Comparison of ENCODE assay signal across 22 cellular contexts in the genomic region with DNA sequence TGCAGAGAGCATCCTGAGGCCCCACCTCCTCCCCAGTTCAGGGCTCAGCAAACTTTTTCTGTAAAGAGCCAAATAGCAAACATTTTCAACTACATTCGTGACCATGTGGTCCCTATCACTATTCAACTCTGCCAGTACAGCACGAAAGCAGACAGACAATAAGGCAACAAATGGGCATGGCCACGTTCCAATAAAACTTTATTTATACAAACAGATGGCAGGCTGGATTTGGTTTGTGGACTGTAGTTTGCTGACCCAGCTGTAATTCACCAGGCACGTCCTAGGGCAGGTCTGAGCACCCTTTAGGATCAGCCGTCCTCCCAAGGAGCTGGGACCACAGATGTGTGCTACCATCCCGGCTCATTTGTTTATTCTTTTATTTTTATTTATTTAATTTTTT. TPM values are rescaled to one million over a fixed set of nuclear protein-coding genes. Genes with fewer than 3 reads are reported as not detected.
DNase-seq lines count a peak whose midpoint lies in the region; ATAC-seq, FAIRE-seq and TF ChIP-seq lines count a peak whose summit lies in the region.
"Had no signal": no experiment of that assay in that cellular context is flagged by ENCODE, and none has a peak within 500 bp of the region (broad histone marks: within the 10 kb centered on the region; RNA-seq: fewer than 3 reads in every experiment).

No MANE protein-coding gene starts in this region.

- POLR2A ChIA-PET in GM12878 (lab: Charles Lee), result no interaction called here
- POLR2A ChIA-PET in activated CD8-positive, alpha-beta T cell treated with anti-CD3 and anti-CD28 coated beads, Interleukin-2, amount 10 ng/mL, durations not matched to agents 7 days and 5 days (lab: Charles Lee), result no interaction called here

- DNase-seq in DMS 273 (lab: John Stamatoyannopoulos, UW; ENCODE audit: unreplicated experiment), result peak; percentile 47
- no peak for DNase-seq in GM12878 (ENCODE audit: low read depth, low spot score)
- no peak for DNase-seq in mucosa of descending colon
- DNase-seq in SIG-M5 treated with dmso at 0.1 percent for 504 hours (lab: John Stamatoyannopoulos, UW; ENCODE audit: unreplicated experiment), result no peak
- DNase-seq in SKM-1 treated with dmso at 0.1 percent for 144 hours (lab: John Stamatoyannopoulos, UW; ENCODE audit: unreplicated experiment), result no peak
- no peak for DNase-seq in activated CD8-positive, alpha-beta T cell treated with anti-CD3 and anti-CD28 coated beads, Interleukin-2, amount 10 ng/mL, durations not matched to agents 7 days and 5 days
- DNase-seq in NCI-H510A treated with DMSO at 0.1 percent for 48 hours (lab: John Stamatoyannopoulos, UW), result no peak
- DNase-seq: CD4-positive, alpha-beta T cell; DMS53; EL; NCI-H1436; NCI-H2029; NCI-H748 treated with DMSO at 0.1 percent for 48 hours; SIG-M5 had no signal

- TF ChIP-seq RAD21 in GM12878 (IDR thresholded peaks at IDR 0.05; ENCODE audit: insufficient read depth, low read depth, low read length), result no peak

- TF ChIP-seq EP300 in GM12878 (IDR thresholded peaks at IDR 0.05; ENCODE audit: borderline replicate concordance in 1 of 2, control insufficient read depth in 1 of 2, low read depth in 2 of 2, low read length in 2 of 2), result no peak

- H3K4me3 ChIP-seq in HUES64 (ENCODE audit: low read length) (peak overlapping the region; percentile 23), GM12878 (no peak overlapping the region), mucosa of descending colon (no peak overlapping the region)

- no peaks in the 10 kb centered on the region for H3K27me3 ChIP-seq in HUES64 (ENCODE audit: insufficient read depth, low read length)
- no peaks in the 10 kb centered on the region; a peak in 1 of 4 replicates for H3K27me3 ChIP-seq in GM12878 (replicated peaks in 1 of 2; ENCODE audit: control insufficient read depth in 2 of 2, insufficient read depth in 2 of 2, low read length in 1 of 2)

- H3K27ac ChIP-seq in HUES64 (ENCODE audit: low read depth, low read length) (no peak overlapping the region), GM12878 (ENCODE audit: control insufficient read depth, insufficient read depth) (no peak overlapping the region)
- H3K27ac ChIP-seq: KMS-11, RWPE1 had no signal

- peaks cover 8% of the 10 kb centered on the region for H3K27me3 Mint-ChIP-seq in activated CD8-positive, alpha-beta T cell treated with anti-CD3 and anti-CD28 coated beads, Interleukin-2, amount 10 ng/mL, durations not matched to agents 7 days and 5 days (ENCODE audit: low read depth)

- H3K9me3 ChIP-seq in HUES64 (ENCODE audit: insufficient read depth, low read depth, low read length) (no peaks in the 10 kb centered on the region), GM12878 (replicated peaks; ENCODE audit: control insufficient read depth, insufficient read depth, low read length) (no peaks in the 10 kb centered on the region), mucosa of descending colon (no peaks in the 10 kb centered on the region)

- SMC1A ChIA-PET in GM12878 (lab: Charles Lee; ENCODE audit: uncharacterized antibody, unreplicated experiment), result interaction anchor here (1.4 kb wide), 1 partner anchor 12 kb away, joined by 3 read pairs; no protein-coding TSS in a partner anchor

- intact Hi-C loops in GM12878 (cut with micrococcal nuclease; ENCODE audit: unreplicated experiment), result no loop called here
- intact Hi-C loops in mucosa of descending colon (cut with DNase I, micrococcal nuclease), result no loop called here

- peaks cover under 1% of the 10 kb centered on the region for H3K4me1 Mint-ChIP-seq in activated CD8-positive, alpha-beta T cell treated with anti-CD3 and anti-CD28 coated beads, Interleukin-2, amount 10 ng/mL, durations not matched to agents 7 days and 5 days (ENCODE audit: low read depth)

- H3K4me1 ChIP-seq in HUES64 (ENCODE audit: insufficient read depth, low read length) (peaks cover 17% of the 10 kb centered on the region), GM12878 (ENCODE audit: control insufficient read depth, insufficient read depth, low read length) (no peaks in the 10 kb centered on the region), mucosa of descending colon (ENCODE audit: low read depth) (peaks cover 5% of the 10 kb centered on the region)

- no TSS peak for BruUV-seq in GM12878 (replicated peaks; lab: Mats Ljungman, UMichigan)

- no peaks in the 10 kb centered on the region for H3K36me3 ChIP-seq in HUES64 (ENCODE audit: insufficient read depth, low read length)
- no peaks in the 10 kb centered on the region for H3K36me3 ChIP-seq in GM12878 (ENCODE audit: control insufficient read depth in 2 of 2, insufficient read depth in 2 of 2, low read length in 1 of 2)
- no peaks in the 10 kb centered on the region for H3K36me3 ChIP-seq in mucosa of descending colon (ENCODE audit: low read depth)

- RAD21 ChIA-PET in GM12878 (lab: Charles Lee; ENCODE audit: unreplicated experiment), result no interaction called here

- TF ChIP-seq POLR2A in GM12878 (IDR thresholded peaks at IDR 0.05; ENCODE audit: low read depth, low read length), result no peak

- FAIRE-seq in GM12878 (lab: Jason Lieb, UNC), result no peak
- FAIRE-seq: H54 had no signal

- H4K20me1 ChIP-seq in GM12878 (ENCODE audit: control insufficient read depth, insufficient read depth), result no peaks in the 10 kb centered on the region

- H3K36me3 Mint-ChIP-seq in activated CD8-positive, alpha-beta T cell treated with anti-CD3 and anti-CD28 coated beads, Interleukin-2, amount 10 ng/mL, durations not matched to agents 7 days and 5 days (ENCODE audit: low read depth), result no peaks in the 10 kb centered on the region

- no peak overlapping the region for H3K4me2 ChIP-seq in GM12878 (ENCODE audit: control insufficient read depth, insufficient read depth)
- H3K4me2 ChIP-seq: KMS-11 had no signal

- no peak overlapping the region for H3K27ac Mint-ChIP-seq in activated CD8-positive, alpha-beta T cell treated with anti-CD3 and anti-CD28 coated beads, Interleukin-2, amount 10 ng/mL, durations not matched to agents 7 days and 5 days
- H3K27ac Mint-ChIP-seq: CD4-positive, alpha-beta T cell had no signal

- H3K9ac ChIP-seq in HUES64 (ENCODE audit: low read depth, low read length), result no peak overlapping the region
- no peak overlapping the region for H3K9ac ChIP-seq in GM12878 (ENCODE audit: control insufficient read depth, insufficient read depth, low read length)
- H3K9ac ChIP-seq: KMS-11 had no signal

- WGBS in HUES64, result 71% methylated on average over 5 of the region's 6 CpGs
- WGBS in GM12878 (ENCODE audit: insufficient coverage, insufficient replicate concordance, low lambda C conversion rate, missing lambda C conversion rate), result 4% methylated on average over 6 of the region's 6 CpGs

- no peak for TF ChIP-seq CTCF in GM12878 (IDR thresholded peaks at IDR 0.05 in 2 of 3, conservative IDR thresholded peaks at IDR 0.05 in 1 of 3; ENCODE audit: control insufficient read depth in 2 of 3, extremely low read depth in 1 of 3, insufficient read depth in 1 of 3, low read depth in 3 of 3, low read length in 3 of 3)
- TF ChIP-seq CTCF in mucosa of descending colon (IDR thresholded peaks at IDR 0.05), result no peak

- no peaks in the 10 kb centered on the region for H3K9me3 Mint-ChIP-seq in activated CD8-positive, alpha-beta T cell treated with anti-CD3 and anti-CD28 coated beads, Interleukin-2, amount 10 ng/mL, durations not matched to agents 7 days and 5 days (ENCODE audit: insufficient read depth)
- H3K9me3 Mint-ChIP-seq: CD4-positive, alpha-beta T cell had no signal

- no peaks in the 10 kb centered on the region for H3K79me2 ChIP-seq in GM12878 (ENCODE audit: control insufficient read depth, insufficient read depth, low read length)

- no peak overlapping the region for H2AFZ ChIP-seq in GM12878 (ENCODE audit: control insufficient read depth, low read depth, low read length)

- ATAC-seq in GM12878 (no peak), mucosa of descending colon (peak; percentile 5)
- no peak for ATAC-seq in activated CD8-positive, alpha-beta T cell treated with anti-CD3 and anti-CD28 coated beads, Interleukin-2, amount 10 ng/mL, durations not matched to agents 7 days and 5 days

- in situ Hi-C loops in GM12878 (cut with MboI), result no loop called here

- CTCF ChIA-PET in GM12878 (lab: Yijun Ruan, JAX), result interaction anchor here (1.0 kb wide), 2 partner anchors 26 to 36 kb away, joined by 3 to 6 read pairs; no protein-coding TSS in a partner anchor
- CTCF ChIA-PET in activated CD8-positive, alpha-beta T cell treated with anti-CD3 and anti-CD28 coated beads, Interleukin-2, amount 10 ng/mL, durations not matched to agents 7 days and 5 days (lab: Charles Lee), result no interaction called here

- no peak overlapping the region for H3K4me3 Mint-ChIP-seq in activated CD8-positive, alpha-beta T cell treated with anti-CD3 and anti-CD28 coated beads, Interleukin-2, amount 10 ng/mL, durations not matched to agents 7 days and 5 days
- H3K4me3 Mint-ChIP-seq: CD4-positive, alpha-beta T cell had no signal

RNA-seq across cellular contexts. Expression of a gene that starts 27.1 kb away (rescaled TPM):
- 10.9 TPM for polyA plus RNA-seq in HUES64 (2013, experiment 1 of 2)
- polyA plus RNA-seq in HUES64 (2013, experiment 2 of 2), result 18.4 TPM
- 3.2 and 3.6 TPM in 2 replicates for total RNA-seq in GM12878 (2013; cell fraction: nucleolus; rRNA removed)
- total RNA-seq in GM12878 (2014; rRNA removed) (0.16 and 0.73 TPM in 2 replicates), GM12878 (2014; rRNA removed; fragmentation: Illumina TruSeq; extraction: Trizol) (0.28 and 0.31 TPM in 2 replicates), GM12878 (2021) (0.36 and 0.58 TPM in 2 replicates), mucosa of descending colon (100 to 1,000 TPM in 2 of 3 donors, 10 to 100 TPM in 1; 62.2 to 172 (median 139) TPM)
- 0.91 TPM for polyA plus RNA-seq in GM12878 (2011; ENCODE audit: low read depth)
- polyA plus RNA-seq in GM12878 (2011; rRNA removed) (0.26 and 1.3 TPM in 2 replicates), GM12878 (2014; fragmentation: Illumina TruSeq; extraction: Trizol) (0.35 TPM in 1 of 2 replicates, not detected in the other), GM12878 (2014; fragmentation: Nextera tagmentation; extraction: Ambion mirVana) (under 1 TPM in 1 of 2 experiments, not detected in 1; 0.04 TPM), GM12878 (2014; rRNA removed) (0.14 and 0.66 TPM in 2 replicates), GM12878 (2016; fragmentation: Nextera tagmentation; extraction: Ambion mirVana) (under 1 TPM in 1 of 2 experiments, not detected in 1; 0.96 TPM)
- polyA plus RNA-seq in GM12878 (2011; cell fraction: cytosol; rRNA removed), result 1.2 and 1.5 TPM in 2 replicates
- 1.7 and 2.8 TPM in 2 replicates for polyA plus RNA-seq in GM12878 (2011; cell fraction: nucleus; rRNA removed)
- 1.9 and 2.1 TPM in 2 replicates for polyA plus RNA-seq in GM12878 (2012)
- 0.37 and 1.3 TPM in 2 replicates for polyA minus RNA-seq in GM12878 (2011; rRNA and poly(A)+ RNA removed)
- 0.67 and 1.0 TPM in 2 replicates for polyA minus RNA-seq in GM12878 (2011; cell fraction: cytosol; rRNA and poly(A)+ RNA removed)
- polyA minus RNA-seq in GM12878 (2011; cell fraction: nucleus; rRNA and poly(A)+ RNA removed), result 0.48 and 1.2 TPM in 2 replicates
- total RNA-seq in activated CD8-positive, alpha-beta T cell treated with anti-CD3 and anti-CD28 coated beads, Interleukin-2, amount 10 ng/mL, durations not matched to agents 7 days and 5 days, result under 1 TPM in 1 of 2 experiments, not detected in 1; 0.32 TPM
- total RNA-seq: CD4-positive, alpha-beta T cell had no signal

RNA-seq across cellular contexts. Expression of a gene that starts 37.5 kb away (rescaled TPM):
- polyA plus RNA-seq in HUES64 (2013, experiment 1 of 2), result not detected
- polyA plus RNA-seq in HUES64 (2013, experiment 2 of 2), result not detected
- total RNA-seq in GM12878 (2013; cell fraction: nucleolus; rRNA removed), result not detected in 2 replicates
- total RNA-seq in GM12878 (2014; rRNA removed), result not detected in 2 replicates
- total RNA-seq in GM12878 (2014; rRNA removed; fragmentation: Illumina TruSeq; extraction: Trizol), result not detected in 2 replicates
- not detected in 2 replicates for total RNA-seq in GM12878 (2021)
- not detected for polyA plus RNA-seq in GM12878 (2011; ENCODE audit: low read depth)
- not detected in 2 replicates for polyA plus RNA-seq in GM12878 (2011; rRNA removed)
- polyA plus RNA-seq in GM12878 (2011; cell fraction: cytosol; rRNA removed), result 0.08 TPM in 1 of 2 replicates, not detected in the other
- not detected in 2 replicates for polyA plus RNA-seq in GM12878 (2011; cell fraction: nucleus; rRNA removed)
- not detected in 2 replicates for polyA plus RNA-seq in GM12878 (2012)
- polyA plus RNA-seq in GM12878 (2014; fragmentation: Illumina TruSeq; extraction: Trizol), result not detected in 2 replicates
- not detected for polyA plus RNA-seq in GM12878 (2014; fragmentation: Nextera tagmentation; extraction: Ambion mirVana)
- polyA plus RNA-seq in GM12878 (2014; rRNA removed), result not detected in 2 replicates
- polyA plus RNA-seq in GM12878 (2016; fragmentation: Nextera tagmentation; extraction: Ambion mirVana), result not detected
- polyA minus RNA-seq in GM12878 (2011; rRNA and poly(A)+ RNA removed), result not detected in 2 replicates
- polyA minus RNA-seq in GM12878 (2011; cell fraction: cytosol; rRNA and poly(A)+ RNA removed), result not detected in 2 replicates
- not detected in 2 replicates for polyA minus RNA-seq in GM12878 (2011; cell fraction: nucleus; rRNA and poly(A)+ RNA removed)
- under 1 TPM in 1 of 3 donors, not detected in 2; 0.17 TPM for total RNA-seq in mucosa of descending colon
- total RNA-seq in activated CD8-positive, alpha-beta T cell treated with anti-CD3 and anti-CD28 coated beads, Interleukin-2, amount 10 ng/mL, durations not matched to agents 7 days and 5 days, result not detected
- total RNA-seq: A172; CD4-positive, alpha-beta T cell; M059J; T-helper 1 cell treated with Interleukin-12 subunit alpha and Interleukin-12 subunit beta and Interleukin-4 antibody, amounts not matched to agents 30 ng/mL and 1 ng/mL, for 36 hours had no signal
- polyA plus RNA-seq: BJ had no signal

RNA-seq across cellular contexts. Expression of a gene that starts 43.1 kb away (rescaled TPM):
- polyA plus RNA-seq in HUES64 (2013, experiment 1 of 2), result 6.4 TPM
- polyA plus RNA-seq in HUES64 (2013, experiment 2 of 2), result 6.6 TPM
- total RNA-seq in GM12878 (2013; cell fraction: nucleolus; rRNA removed), result not detected in 2 replicates
- total RNA-seq in GM12878 (2014; rRNA removed), result not detected in 2 replicates
- not detected in 2 replicates for total RNA-seq in GM12878 (2014; rRNA removed; fragmentation: Illumina TruSeq; extraction: Trizol)
- total RNA-seq in GM12878 (2021), result not detected in 2 replicates
- polyA plus RNA-seq in GM12878 (2011; ENCODE audit: low read depth), result not detected
- polyA plus RNA-seq in GM12878 (2011; rRNA removed), result not detected in 2 replicates
- not detected in 2 replicates for polyA plus RNA-seq in GM12878 (2011; cell fraction: cytosol; rRNA removed)
- polyA plus RNA-seq in GM12878 (2011; cell fraction: nucleus; rRNA removed), result not detected in 2 replicates
- polyA plus RNA-seq in GM12878 (2012), result not detected in 2 replicates
- polyA plus RNA-seq in GM12878 (2014; fragmentation: Illumina TruSeq; extraction: Trizol), result not detected in 2 replicates
- polyA plus RNA-seq in GM12878 (2014; fragmentation: Nextera tagmentation; extraction: Ambion mirVana), result not detected
- not detected in 2 replicates for polyA plus RNA-seq in GM12878 (2014; rRNA removed)
- polyA plus RNA-seq in GM12878 (2016; fragmentation: Nextera tagmentation; extraction: Ambion mirVana), result not detected
- not detected in 2 replicates for polyA minus RNA-seq in GM12878 (2011; rRNA and poly(A)+ RNA removed)
- not detected in 2 replicates for polyA minus RNA-seq in GM12878 (2011; cell fraction: cytosol; rRNA and poly(A)+ RNA removed)
- not detected in 2 replicates for polyA minus RNA-seq in GM12878 (2011; cell fraction: nucleus; rRNA and poly(A)+ RNA removed)
- under 1 TPM in 1 of 3 donors, not detected in 2; 0.17 TPM for total RNA-seq in mucosa of descending colon
- total RNA-seq in activated CD8-positive, alpha-beta T cell treated with anti-CD3 and anti-CD28 coated beads, Interleukin-2, amount 10 ng/mL, durations not matched to agents 7 days and 5 days, result not detected
- total RNA-seq: A172; CD4-positive, alpha-beta T cell; M059J; T-helper 1 cell treated with Interleukin-12 subunit alpha and Interleukin-12 subunit beta and Interleukin-4 antibody, amounts not matched to agents 30 ng/mL and 1 ng/mL, for 36 hours had no signal
- polyA plus RNA-seq: BJ had no signal

Comparison
In these comparisons a context has a peak if more than half of its experiments do, and no peak if none do; other contexts are left out.
1. RNA of a gene that starts 27.1 kb away (total RNA-seq): 62.2 to 172 TPM in mucosa of descending colon; 0.16 to 3.6 TPM in GM12878 and 0.32 TPM in activated CD8-positive, alpha-beta T cell treated with anti-CD3 and anti-CD28 coated beads, Interleukin-2, amount 10 ng/mL, durations not matched to agents 7 days and 5 days; every median in the first group is over 10 times any median in the second.